8 cellular contexts compared by ENCODE assay signal in genomic region chr2:230412369-230412706, GRCh38. TPM values are rescaled to one million over a fixed set of nuclear protein-coding genes. Genes with fewer than 3 reads are reported as not detected.
DNase-seq lines count a peak whose midpoint lies in the region; ATAC-seq, FAIRE-seq and TF ChIP-seq lines count a peak whose summit lies in the region.

No MANE protein-coding gene starts in this region.

- H3K36me3 ChIP-seq in effector memory CD4-positive, alpha-beta T cell (ENCODE audit: control insufficient read depth, insufficient read depth, low read length): no peaks in the 10 kb centered on the region
- H3K36me3 ChIP-seq in osteoblast (ENCODE audit: insufficient read depth, low read length): no peaks in the 10 kb centered on the region

- H3K4me3 ChIP-seq in effector memory CD4-positive, alpha-beta T cell (ENCODE audit: insufficient read depth, low read depth, low read length, poor library complexity, severe bottlenecking): peak overlapping the region; percentile 97
- peak overlapping the region; percentile 84 for H3K4me3 ChIP-seq in osteoblast (ENCODE audit: insufficient read depth, low read length)

- no peak for TF ChIP-seq CTCF in Calu3 (IDR thresholded peaks at IDR 0.05; ENCODE audit: unreplicated experiment)
- no peak for TF ChIP-seq CTCF in osteoblast (IDR thresholded peaks at IDR 0.05; ENCODE audit: extremely low read depth, low read depth, low read length)

- peak overlapping the region; percentile 87 for H2AFZ ChIP-seq in osteoblast (ENCODE audit: low read length)

- CTCF ChIA-PET in Calu3 (lab: Charles Lee): no interaction called here

- no TSS peak for BruUV-seq in Calu3 (replicated peaks; lab: Mats Ljungman, UMichigan)

- peaks cover 16% of the 10 kb centered on the region for H3K79me2 ChIP-seq in osteoblast (ENCODE audit: insufficient read depth, low read length)

- H3K4me2 ChIP-seq in osteoblast (ENCODE audit: insufficient read depth, low read length): peak overlapping the region; percentile 90

- H3K27me3 ChIP-seq in effector memory CD4-positive, alpha-beta T cell (replicated peaks; ENCODE audit: control insufficient read depth, insufficient read depth, low read length, poor library complexity, severe bottlenecking): no peaks in the 10 kb centered on the region
- no peaks in the 10 kb centered on the region for H3K27me3 ChIP-seq in osteoblast (ENCODE audit: insufficient read depth, low read length)

- H3K27ac ChIP-seq in effector memory CD4-positive, alpha-beta T cell (ENCODE audit: insufficient read depth, low read length, poor library complexity, severe bottlenecking): peak overlapping the region; percentile 89
- peak overlapping the region; percentile 87 for H3K27ac ChIP-seq in osteoblast (ENCODE audit: low read depth, low read length)

- intact Hi-C loops in Calu3 (cut with micrococcal nuclease; ENCODE audit: unreplicated experiment): loop anchor here (5.0 to 10.0 kb wide), 2 partner anchors 180 to 348 kb away; partner anchors contain the start of gene SLC16A14

- DNase-seq in Calu3 (no peak), NOMO-1 treated with DMSO at 0.1 percent for 48 hours (lab: John Stamatoyannopoulos, UW; ENCODE audit: unreplicated experiment) (peak; percentile 56), osteoblast (ENCODE audit: insufficient read length, low spot score, missing footprints) (no peak), HTR-8/SVneo (ENCODE audit: insufficient read length, low spot score) (no peak)
- no peak for DNase-seq in effector memory CD4-positive, alpha-beta T cell
- DNase-seq in stimulated activated CD4-positive, alpha-beta T cell treated with anti-CD3 and anti-CD28 coated beads, Interleukin-12 subunit alpha, Interleukin-12 subunit beta, amount 100 ng/mL, for 4 hours: no peak

- H4K20me1 ChIP-seq in osteoblast (ENCODE audit: insufficient read depth, low read length): no peaks in the 10 kb centered on the region

- ATAC-seq in GM19463 (IDR thresholded peaks at IDR 0.05; ENCODE audit: unreplicated experiment): no peak
- no peak for ATAC-seq in activated CD4-positive, CD25-positive, alpha-beta regulatory T cell treated with anti-CD3 and anti-CD28 coated beads, Interleukin-2, amount 50 U/mL, for 24 hours

- peaks cover 25% of the 10 kb centered on the region for H3K4me1 ChIP-seq in effector memory CD4-positive, alpha-beta T cell (ENCODE audit: control insufficient read depth, insufficient read depth, low read length, poor library complexity, severe bottlenecking)
- peaks cover 33% of the 10 kb centered on the region for H3K4me1 ChIP-seq in osteoblast (ENCODE audit: insufficient read depth, low read length)

- peaks cover 38% of the 10 kb centered on the region for H3K4me1 Mint-ChIP-seq in Calu3 (ENCODE audit: low read depth, unreplicated experiment)

- H3K27ac Mint-ChIP-seq in Calu3 (ENCODE audit: unreplicated experiment): no peak overlapping the region

- FAIRE-seq in HTR-8/SVneo (lab: Jason Lieb, UNC): no peak

- peak overlapping the region; percentile 91 for H3K4me3 Mint-ChIP-seq in Calu3 (ENCODE audit: low read depth, unreplicated experiment)

- H3K9me3 Mint-ChIP-seq in Calu3 (ENCODE audit: low read depth, unreplicated experiment): no peaks in the 10 kb centered on the region

- H3K27me3 Mint-ChIP-seq in Calu3 (ENCODE audit: unreplicated experiment): no peaks in the 10 kb centered on the region

- H3K9me3 ChIP-seq in effector memory CD4-positive, alpha-beta T cell (ENCODE audit: control insufficient read depth, low read length): no peaks in the 10 kb centered on the region
- no peaks in the 10 kb centered on the region for H3K9me3 ChIP-seq in osteoblast (ENCODE audit: low read depth, low read length)

- H3K36me3 Mint-ChIP-seq in Calu3 (ENCODE audit: insufficient read depth, unreplicated experiment): peaks cover 28% of the 10 kb centered on the region

RNA-seq across cellular contexts. Expression of gene SP100, which starts 3.7 kb away (rescaled TPM):
- total RNA-seq in Calu3 (2022) (110 and 173 TPM in 2 replicates), osteoblast (137 and 149 TPM in 2 replicates)
